ENCODE assay signal across 10 cellular contexts in the genomic region with DNA sequence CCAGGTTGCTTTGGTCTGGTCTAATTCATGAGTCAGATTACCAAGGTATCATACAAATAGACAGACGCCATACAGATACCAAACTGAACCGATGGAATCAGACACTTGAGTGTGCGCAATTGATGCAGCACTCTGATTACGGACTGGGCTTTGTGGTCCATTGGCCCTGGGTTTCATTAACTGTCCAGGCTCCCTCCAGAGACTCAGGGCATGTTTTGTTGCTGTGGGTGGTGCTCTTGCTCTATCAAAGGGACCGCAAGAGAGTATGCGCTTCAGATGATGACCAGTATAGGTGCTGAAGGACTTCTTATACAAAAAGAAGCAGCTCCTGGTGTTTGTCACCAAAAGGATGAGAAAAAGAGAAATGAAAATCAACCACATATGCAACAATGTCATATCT. TPM values are rescaled to one million over a fixed set of nuclear protein-coding genes. Genes with fewer than 3 reads are reported as not detected.
A peak's percentile ranks its signal among the peaks of the same experiment; 100 is the strongest.
DNase-seq lines count a peak whose midpoint lies in the region; ATAC-seq and TF ChIP-seq lines count a peak whose summit lies in the region.
"Had no signal": no experiment of that assay in that cellular context is flagged by ENCODE, and none has a peak within 500 bp of the region (broad histone marks: within the 10 kb centered on the region; RNA-seq: fewer than 3 reads in every experiment).

No MANE protein-coding gene starts in this region.

- 92% methylated on average over 6 of the region's 6 CpGs for WGBS in tibial nerve, 2 donors

- BruUV-seq in Caco-2 (replicated peaks; lab: Mats Ljungman, UMichigan) = no TSS peak

- peaks cover 29% of the 10 kb centered on the region for H3K4me1 Mint-ChIP-seq in Caco-2 (ENCODE audit: low read depth, unreplicated experiment)
- H3K4me1 Mint-ChIP-seq in chondrocyte (ENCODE audit: low read depth) = peaks cover 20% of the 10 kb centered on the region

- H3K27ac Mint-ChIP-seq in Caco-2 (ENCODE audit: unreplicated experiment) = no peak overlapping the region
- H3K27ac Mint-ChIP-seq in chondrocyte (ENCODE audit: unreplicated experiment) = peak overlapping the region; percentile 50

- no peak for TF ChIP-seq CTCF in Caco-2 (IDR thresholded peaks at IDR 0.05; ENCODE audit: insufficient read depth in 1 of 2, low read depth in 1 of 2, low read length in 1 of 2, severe bottlenecking in 1 of 2, unreplicated experiment in 1 of 2)
- TF ChIP-seq CTCF in chondrocyte (IDR thresholded peaks at IDR 0.05) = no peak
- TF ChIP-seq CTCF in tibial nerve (IDR thresholded peaks at IDR 0.05) = no peak

- H3K36me3 ChIP-seq in Caco-2 (ENCODE audit: control insufficient read depth, insufficient read depth, low read length) (no peaks in the 10 kb centered on the region), HAP-1 (replicated peaks) (no peaks in the 10 kb centered on the region), tibial nerve (no peaks in the 10 kb centered on the region)
- H3K36me3 ChIP-seq: cardiac muscle cell had no signal

- no peaks in the 10 kb centered on the region for H3K27me3 ChIP-seq in Caco-2 (replicated peaks; ENCODE audit: control insufficient read depth, insufficient read depth, low read length)
- no peaks in the 10 kb centered on the region for H3K27me3 ChIP-seq in HAP-1 (ENCODE audit: low read depth)
- H3K27me3 ChIP-seq in tibial nerve = no peaks in the 10 kb centered on the region
- H3K27me3 ChIP-seq: cardiac muscle cell had no signal

- peak overlapping the region in 1 of 4 donors; percentile 33 for H3K27ac ChIP-seq in tibial nerve
- H3K27ac ChIP-seq: cardiac muscle cell had no signal

- CTCF ChIA-PET in Caco-2 (lab: Charles Lee) = interaction anchor here (0.6 to 2.2 kb wide), 24 partner anchors 34 to 868 kb away, joined by 3 to 40 read pairs (median 4); a partner anchor contains a TSS

- H3K4me3 ChIP-seq in Caco-2 (ENCODE audit: low read depth, low read length) (no peak overlapping the region), HAP-1 (no peak overlapping the region), tibial nerve (no peak overlapping the region)
- H3K4me3 ChIP-seq: cardiac muscle cell had no signal

- in situ Hi-C loops in HAP-1 (cut with MboI; ENCODE audit: low sequenced_read_pairs) = loop anchor here (10.0 to 25.0 kb wide), 3 partner anchors 555 to 1017 kb away; no protein-coding TSS in a partner anchor

- no peaks in the 10 kb centered on the region for H3K9me3 ChIP-seq in Caco-2
- no peaks in the 10 kb centered on the region for H3K9me3 ChIP-seq in HAP-1
- H3K9me3 ChIP-seq in tibial nerve = no peaks in the 10 kb centered on the region

- DNase-seq in Caco-2 (peak; percentile 49 to 51), NAMALWA (ENCODE audit: low spot score) (peak; percentile 22), chondrocyte (ENCODE audit: low spot score) (no peak), HAP-1 (ENCODE audit: low spot score in 2 of 2) (no peak), tibial nerve (ENCODE audit: low spot score in 2 of 2) (no peak)
- DNase-seq in effector CD4-positive, alpha-beta T cell = no peak
- DNase-seq in stimulated activated CD4-positive, alpha-beta T cell treated with anti-CD3 and anti-CD28 coated beads, Interleukin-4, amount 100 ng/mL, for 1 hour = no peak

- H3K4me3 Mint-ChIP-seq in Caco-2 (ENCODE audit: unreplicated experiment) (no peak overlapping the region), chondrocyte (ENCODE audit: unreplicated experiment) (no peak overlapping the region)

- no peaks in the 10 kb centered on the region for H3K9me3 Mint-ChIP-seq in Caco-2 (ENCODE audit: unreplicated experiment)
- peaks cover 3% of the 10 kb centered on the region for H3K9me3 Mint-ChIP-seq in chondrocyte (ENCODE audit: low read depth)

- TF ChIP-seq EP300 in tibial nerve (IDR thresholded peaks at IDR 0.05) = no peak

- POLR2A ChIA-PET in Caco-2 (lab: Charles Lee) = interaction anchor here (1.4 kb wide), 1 partner anchor 210 kb away, joined by 3 read pairs; no protein-coding TSS in a partner anchor

- peaks cover 25% of the 10 kb centered on the region for H3K4me1 ChIP-seq in Caco-2
- H3K4me1 ChIP-seq in HAP-1 = no peaks in the 10 kb centered on the region
- H3K4me1 ChIP-seq in tibial nerve = peaks cover 0 to 22% (median 0%) of the 10 kb centered on the region in 4 donors

- intact Hi-C loops in Caco-2 (cut with micrococcal nuclease; ENCODE audit: unreplicated experiment) = loop anchor here (1.0 to 10.0 kb wide), 12 partner anchors 33 to 631 kb away; a partner anchor contains a TSS

- no peak for TF ChIP-seq POLR2A in tibial nerve (IDR thresholded peaks at IDR 0.05)

- H3K27me3 Mint-ChIP-seq in Caco-2 (ENCODE audit: insufficient read depth, unreplicated experiment) = no peaks in the 10 kb centered on the region
- H3K27me3 Mint-ChIP-seq in chondrocyte (ENCODE audit: low read depth) = no peaks in the 10 kb centered on the region

- peak; percentile 10 for ATAC-seq in GM18517 (IDR thresholded peaks at IDR 0.05; ENCODE audit: unreplicated experiment)

- H3K36me3 Mint-ChIP-seq in Caco-2 (ENCODE audit: insufficient read depth, unreplicated experiment) (no peaks in the 10 kb centered on the region), chondrocyte (ENCODE audit: low read depth) (no peaks in the 10 kb centered on the region)
- H3K36me3 Mint-ChIP-seq: naive thymus-derived CD8-positive, alpha-beta T cell had no signal

RNA-seq across cellular contexts. Expression of a gene that starts 36.9 kb away (rescaled TPM):
- total RNA-seq in Caco-2 (2022) (0.27 and 0.63 TPM in 2 replicates), chondrocyte (not detected in 3 replicates), tibial nerve (not detected)
- total RNA-seq: cardiac muscle cell; naive thymus-derived CD8-positive, alpha-beta T cell had no signal

Comparison
In these comparisons a context has a peak if more than half of its experiments do, and no peak if none do; other contexts are left out.
1. DNase-seq: peak in Caco-2 (2 of 2) and NAMALWA (single experiment); none in chondrocyte (single experiment), HAP-1 (0 of 2), effector CD4-positive, alpha-beta T cell (single experiment), stimulated activated CD4-positive, alpha-beta T cell treated with anti-CD3 and anti-CD28 coated beads, Interleukin-4, amount 100 ng/mL, for 1 hour (single experiment) and tibial nerve (0 of 2).